In genomic region chr11:15178214-15178613, GRCh38 we compare ENCODE assay signal across 25 cellular contexts.
"Had no signal": no experiment of that assay in that cellular context is flagged by ENCODE, and none has a peak within 500 bp of the region (broad histone marks: within the 10 kb centered on the region; RNA-seq: fewer than 3 reads in every experiment).

No MANE protein-coding gene starts in this region.

- H3K9me3 Mint-ChIP-seq: immature natural killer cell; naive thymus-derived CD4-positive, alpha-beta T cell; natural killer cell treated with Interleukin-12 subunit alpha and Interleukin-12 subunit beta and Interleukin-15 and Interleukin-18, amount 100 ng/mL, for 72 hours; stimulated activated memory B cell treated with anti-CD40 and anti-IgM and Interleukin-4, amounts not matched to agents 10 μg/mL and 1 μg/mL and 100 μg/mL, for 72 hours; stimulated activated naive CD8-positive, alpha-beta T cell treated with anti-CD3 and anti-CD28 coated beads, Interleukin-15, amount 100 ng/mL, for 72 hours had no signal

- H3K4me1 ChIP-seq: heart left ventricle, left ventricle myocardium inferior, right atrium auricular region, right lobe of liver, testis, thyroid gland, transverse colon, upper lobe of left lung had no signal

- H3K4me3 Mint-ChIP-seq: immature natural killer cell; memory B cell; naive thymus-derived CD4-positive, alpha-beta T cell; natural killer cell treated with Interleukin-12 subunit alpha and Interleukin-12 subunit beta and Interleukin-15 and Interleukin-18, amount 100 ng/mL, for 72 hours; stimulated activated memory B cell treated with anti-CD40 and anti-IgM and Interleukin-4, amounts not matched to agents 10 μg/mL and 1 μg/mL and 100 μg/mL, for 72 hours; stimulated activated naive CD8-positive, alpha-beta T cell treated with anti-CD3 and anti-CD28 coated beads, Interleukin-15, amount 100 ng/mL, for 72 hours had no signal

- H3K27ac Mint-ChIP-seq: immature natural killer cell; memory B cell; natural killer cell treated with Interleukin-12 subunit alpha and Interleukin-12 subunit beta and Interleukin-15 and Interleukin-18, amount 100 ng/mL, for 72 hours; stimulated activated memory B cell treated with anti-CD40 and anti-IgM and Interleukin-4, amounts not matched to agents 10 μg/mL and 1 μg/mL and 100 μg/mL, for 72 hours; stimulated activated naive CD8-positive, alpha-beta T cell treated with anti-CD3 and anti-CD28 coated beads, Interleukin-15, amount 100 ng/mL, for 72 hours had no signal

- H3K27ac ChIP-seq: heart left ventricle, left ventricle myocardium inferior, right atrium auricular region, right lobe of liver, testis, thyroid gland, transverse colon, upper lobe of left lung had no signal

- DNase-seq: heart left ventricle; hypothalamus; immature natural killer cell; left ventricle myocardium inferior; midbrain; mucosa of descending colon; naive thymus-derived CD4-positive, alpha-beta T cell; occipital lobe; right lobe of liver; stimulated activated CD4-positive, alpha-beta T cell treated with anti-CD3 and anti-CD28 coated beads, Interleukin-1b, Interleukin-23, amount 100 ng/mL, for 48 hours; stimulated activated CD4-positive, alpha-beta T cell treated with anti-CD3 and anti-CD28 coated beads, Interleukin-2, amount 100 ng/mL, for 48 hours; stimulated activated CD4-positive, alpha-beta T cell treated with anti-CD3 and anti-CD28 coated beads, Interleukin-4, amount 100 ng/mL, for 4 hours; stimulated activated CD8-positive, alpha-beta memory T cell treated with anti-CD3 and anti-CD28 coated beads, Interleukin-4, amount 100 ng/mL, for 48 hours; stimulated activated naive CD4-positive, alpha-beta T cell treated with Interleukin-2 at 50 U/mL for 16 hours; stimulated activated naive CD8-positive, alpha-beta T cell treated with anti-CD3 and anti-CD28 coated beads, Interleukin-15, amount 100 ng/mL, for 72 hours; testis; thyroid gland; transverse colon; upper lobe of left lung had no signal

- H3K9me3 ChIP-seq: heart left ventricle, left ventricle myocardium inferior, mucosa of descending colon, right atrium auricular region, right lobe of liver, testis, thyroid gland, transverse colon, upper lobe of left lung had no signal

- H3K4me2 ChIP-seq: smooth muscle cell had no signal

- H3K27me3 ChIP-seq: right atrium auricular region, right lobe of liver, testis, thyroid gland, transverse colon, upper lobe of left lung had no signal

- H3K36me3 ChIP-seq: heart left ventricle, left ventricle myocardium inferior, right atrium auricular region, right lobe of liver, thyroid gland, transverse colon, upper lobe of left lung had no signal

- H3K36me3 Mint-ChIP-seq: immature natural killer cell; memory B cell; naive thymus-derived CD4-positive, alpha-beta T cell; natural killer cell treated with Interleukin-12 subunit alpha and Interleukin-12 subunit beta and Interleukin-15 and Interleukin-18, amount 100 ng/mL, for 72 hours; stimulated activated memory B cell treated with anti-CD40 and anti-IgM and Interleukin-4, amounts not matched to agents 10 μg/mL and 1 μg/mL and 100 μg/mL, for 72 hours had no signal

- ATAC-seq: heart left ventricle; naive thymus-derived CD4-positive, alpha-beta T cell; right lobe of liver; stimulated activated memory B cell treated with anti-CD40 and anti-IgM and Interleukin-4, amounts not matched to agents 10 μg/mL and 1 μg/mL and 100 μg/mL, for 72 hours; stimulated activated naive CD8-positive, alpha-beta T cell treated with anti-CD3 and anti-CD28 coated beads, Interleukin-15, amount 100 ng/mL, for 72 hours had no signal

- H3K4me3 ChIP-seq: heart left ventricle, left ventricle myocardium inferior, lung, mucosa of descending colon, right atrium auricular region, right lobe of liver, smooth muscle cell, testis, thyroid gland, transverse colon, upper lobe of left lung had no signal

- H3K4me1 Mint-ChIP-seq: immature natural killer cell; memory B cell; naive thymus-derived CD4-positive, alpha-beta T cell; stimulated activated memory B cell treated with anti-CD40 and anti-IgM and Interleukin-4, amounts not matched to agents 10 μg/mL and 1 μg/mL and 100 μg/mL, for 72 hours; stimulated activated naive CD8-positive, alpha-beta T cell treated with anti-CD3 and anti-CD28 coated beads, Interleukin-15, amount 100 ng/mL, for 72 hours had no signal
